Comparison of ENCODE assay signal across 13 cellular contexts in genomic region chr4:148203056-148203898, GRCh38.
DNase-seq lines count a peak whose midpoint lies in the region; ATAC-seq and TF ChIP-seq lines count a peak whose summit lies in the region.
"Had no signal": no experiment of that assay in that cellular context is flagged by ENCODE, and none has a peak within 500 bp of the region (broad histone marks: within the 10 kb centered on the region; RNA-seq: fewer than 3 reads in every experiment).

No MANE protein-coding gene starts in this region.

- peaks cover 42% of the 10 kb centered on the region for H3K4me1 Mint-ChIP-seq in nephron

- no peaks in the 10 kb centered on the region for H3K36me3 Mint-ChIP-seq in nephron (ENCODE audit: low read depth)
- H3K36me3 Mint-ChIP-seq: activated CD8-positive, alpha-beta memory T cell treated with anti-CD3 and anti-CD28 coated beads, Interleukin-2, amount 10 ng/mL, durations not matched to agents 7 days and 5 days had no signal

- no peak for TF ChIP-seq CTCF in nephron (IDR thresholded peaks at IDR 0.05; ENCODE audit: unreplicated experiment in 3 of 3)

- DNase-seq in COLO668 (lab: John Stamatoyannopoulos, UW; ENCODE audit: unreplicated experiment) (peak; percentile 27), NCI-H748 (lab: John Stamatoyannopoulos, UW; ENCODE audit: unreplicated experiment) (peak; percentile 68), left cardiac atrium (no peak), NCI-H146 (lab: John Stamatoyannopoulos, UW) (no peak), NCI-H1436 (lab: John Stamatoyannopoulos, UW) (no peak), DMS153 treated with DMSO at 0.1 percent for 48 hours (lab: John Stamatoyannopoulos, UW; ENCODE audit: unreplicated experiment) (no peak), HUDEP-2 (lab: John Stamatoyannopoulos, UW; ENCODE audit: unreplicated experiment in 76 of 76) (no peak)
- DNase-seq: activated CD8-positive, alpha-beta memory T cell treated with anti-CD3 and anti-CD28 coated beads, Interleukin-2, amount 10 ng/mL, durations not matched to agents 7 days and 5 days; amniotic stem cell; erythroblast; islet precursor cell; T-helper 17 cell had no signal

- intact Hi-C loops in left cardiac atrium (cut with DNase I): no loop called here

- peak; percentile 64 to 85 for ATAC-seq in left cardiac atrium
- ATAC-seq: activated CD8-positive, alpha-beta memory T cell treated with anti-CD3 and anti-CD28 coated beads, Interleukin-2, amount 10 ng/mL, durations not matched to agents 7 days and 5 days; T-helper 17 cell had no signal

- H3K9me3 Mint-ChIP-seq in nephron: no peaks in the 10 kb centered on the region

- H3K27me3 Mint-ChIP-seq in nephron (ENCODE audit: low read depth): no peaks in the 10 kb centered on the region
- H3K27me3 Mint-ChIP-seq: activated CD8-positive, alpha-beta memory T cell treated with anti-CD3 and anti-CD28 coated beads, Interleukin-2, amount 10 ng/mL, durations not matched to agents 7 days and 5 days; T-helper 17 cell had no signal

- peak overlapping the region; percentile 55 to 91 (median 73) for H3K27ac Mint-ChIP-seq in nephron
- H3K27ac Mint-ChIP-seq: activated CD8-positive, alpha-beta memory T cell treated with anti-CD3 and anti-CD28 coated beads, Interleukin-2, amount 10 ng/mL, durations not matched to agents 7 days and 5 days; T-helper 17 cell had no signal

- no peak overlapping the region for H3K4me3 Mint-ChIP-seq in nephron
- H3K4me3 Mint-ChIP-seq: activated CD8-positive, alpha-beta memory T cell treated with anti-CD3 and anti-CD28 coated beads, Interleukin-2, amount 10 ng/mL, durations not matched to agents 7 days and 5 days; T-helper 17 cell had no signal

Comparison
In these comparisons a context has a peak if more than half of its experiments do, and no peak if none do; other contexts are left out.
1. DNase-seq: peak in COLO668 (single experiment) and NCI-H748 (single experiment); none in left cardiac atrium (single experiment), NCI-H146 (single experiment), NCI-H1436 (single experiment), DMS153 treated with DMSO at 0.1 percent for 48 hours (single experiment) and HUDEP-2 (0 of 76).